ENCODE assay signal across 1 cellular context in the genomic region with DNA sequence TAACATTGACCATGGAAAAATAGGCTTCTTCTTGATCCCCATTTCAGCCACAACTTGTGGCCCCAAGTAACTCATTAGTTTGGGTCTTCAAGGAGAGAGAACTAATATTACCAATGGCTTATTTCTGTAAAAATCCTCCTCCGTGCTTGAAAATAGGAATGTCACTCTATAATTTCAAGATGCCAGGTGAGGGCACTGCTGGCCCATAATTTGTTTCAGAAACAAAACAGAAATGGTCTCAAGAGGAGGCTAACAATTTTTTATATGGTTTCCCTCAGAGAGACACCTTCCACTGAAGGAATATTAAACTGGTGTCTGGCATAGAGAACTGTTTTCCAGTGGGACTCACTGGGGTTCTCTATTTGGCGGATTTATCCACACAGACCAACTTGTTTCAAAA.
TF ChIP-seq lines count a peak whose summit lies in the region.

No MANE protein-coding gene starts in this region.

TF ChIP-seq in GM23338, 12 proteins besides CTCF, POLR2A, EP300 and RAD21 (continued from another document):
- TF ChIP-seq, protein P1, sequence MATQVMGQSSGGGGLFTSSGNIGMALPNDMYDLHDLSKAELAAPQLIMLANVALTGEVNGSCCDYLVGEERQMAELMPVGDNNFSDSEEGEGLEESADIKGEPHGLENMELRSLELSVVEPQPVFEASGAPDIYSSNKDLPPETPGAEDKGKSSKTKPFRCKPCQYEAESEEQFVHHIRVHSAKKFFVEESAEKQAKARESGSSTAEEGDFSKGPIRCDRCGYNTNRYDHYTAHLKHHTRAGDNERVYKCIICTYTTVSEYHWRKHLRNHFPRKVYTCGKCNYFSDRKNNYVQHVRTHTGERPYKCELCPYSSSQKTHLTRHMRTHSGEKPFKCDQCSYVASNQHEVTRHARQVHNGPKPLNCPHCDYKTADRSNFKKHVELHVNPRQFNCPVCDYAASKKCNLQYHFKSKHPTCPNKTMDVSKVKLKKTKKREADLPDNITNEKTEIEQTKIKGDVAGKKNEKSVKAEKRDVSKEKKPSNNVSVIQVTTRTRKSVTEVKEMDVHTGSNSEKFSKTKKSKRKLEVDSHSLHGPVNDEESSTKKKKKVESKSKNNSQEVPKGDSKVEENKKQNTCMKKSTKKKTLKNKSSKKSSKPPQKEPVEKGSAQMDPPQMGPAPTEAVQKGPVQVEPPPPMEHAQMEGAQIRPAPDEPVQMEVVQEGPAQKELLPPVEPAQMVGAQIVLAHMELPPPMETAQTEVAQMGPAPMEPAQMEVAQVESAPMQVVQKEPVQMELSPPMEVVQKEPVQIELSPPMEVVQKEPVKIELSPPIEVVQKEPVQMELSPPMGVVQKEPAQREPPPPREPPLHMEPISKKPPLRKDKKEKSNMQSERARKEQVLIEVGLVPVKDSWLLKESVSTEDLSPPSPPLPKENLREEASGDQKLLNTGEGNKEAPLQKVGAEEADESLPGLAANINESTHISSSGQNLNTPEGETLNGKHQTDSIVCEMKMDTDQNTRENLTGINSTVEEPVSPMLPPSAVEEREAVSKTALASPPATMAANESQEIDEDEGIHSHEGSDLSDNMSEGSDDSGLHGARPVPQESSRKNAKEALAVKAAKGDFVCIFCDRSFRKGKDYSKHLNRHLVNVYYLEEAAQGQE (IDR thresholded peaks at IDR 0.05; ENCODE audit: unreplicated experiment), result no peak
- TF ChIP-seq, protein P2, sequence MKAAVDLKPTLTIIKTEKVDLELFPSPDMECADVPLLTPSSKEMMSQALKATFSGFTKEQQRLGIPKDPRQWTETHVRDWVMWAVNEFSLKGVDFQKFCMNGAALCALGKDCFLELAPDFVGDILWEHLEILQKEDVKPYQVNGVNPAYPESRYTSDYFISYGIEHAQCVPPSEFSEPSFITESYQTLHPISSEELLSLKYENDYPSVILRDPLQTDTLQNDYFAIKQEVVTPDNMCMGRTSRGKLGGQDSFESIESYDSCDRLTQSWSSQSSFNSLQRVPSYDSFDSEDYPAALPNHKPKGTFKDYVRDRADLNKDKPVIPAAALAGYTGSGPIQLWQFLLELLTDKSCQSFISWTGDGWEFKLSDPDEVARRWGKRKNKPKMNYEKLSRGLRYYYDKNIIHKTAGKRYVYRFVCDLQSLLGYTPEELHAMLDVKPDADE (IDR thresholded peaks at IDR 0.05), result no peak
- no peak for TF ChIP-seq EZH2 (IDR thresholded peaks at IDR 0.05; ENCODE audit: low read depth, unreplicated experiment)
- TF ChIP-seq EZH2phosphoT487 (IDR thresholded peaks at IDR 0.05; ENCODE audit: unreplicated experiment), result no peak
- TF ChIP-seq, protein P3, sequence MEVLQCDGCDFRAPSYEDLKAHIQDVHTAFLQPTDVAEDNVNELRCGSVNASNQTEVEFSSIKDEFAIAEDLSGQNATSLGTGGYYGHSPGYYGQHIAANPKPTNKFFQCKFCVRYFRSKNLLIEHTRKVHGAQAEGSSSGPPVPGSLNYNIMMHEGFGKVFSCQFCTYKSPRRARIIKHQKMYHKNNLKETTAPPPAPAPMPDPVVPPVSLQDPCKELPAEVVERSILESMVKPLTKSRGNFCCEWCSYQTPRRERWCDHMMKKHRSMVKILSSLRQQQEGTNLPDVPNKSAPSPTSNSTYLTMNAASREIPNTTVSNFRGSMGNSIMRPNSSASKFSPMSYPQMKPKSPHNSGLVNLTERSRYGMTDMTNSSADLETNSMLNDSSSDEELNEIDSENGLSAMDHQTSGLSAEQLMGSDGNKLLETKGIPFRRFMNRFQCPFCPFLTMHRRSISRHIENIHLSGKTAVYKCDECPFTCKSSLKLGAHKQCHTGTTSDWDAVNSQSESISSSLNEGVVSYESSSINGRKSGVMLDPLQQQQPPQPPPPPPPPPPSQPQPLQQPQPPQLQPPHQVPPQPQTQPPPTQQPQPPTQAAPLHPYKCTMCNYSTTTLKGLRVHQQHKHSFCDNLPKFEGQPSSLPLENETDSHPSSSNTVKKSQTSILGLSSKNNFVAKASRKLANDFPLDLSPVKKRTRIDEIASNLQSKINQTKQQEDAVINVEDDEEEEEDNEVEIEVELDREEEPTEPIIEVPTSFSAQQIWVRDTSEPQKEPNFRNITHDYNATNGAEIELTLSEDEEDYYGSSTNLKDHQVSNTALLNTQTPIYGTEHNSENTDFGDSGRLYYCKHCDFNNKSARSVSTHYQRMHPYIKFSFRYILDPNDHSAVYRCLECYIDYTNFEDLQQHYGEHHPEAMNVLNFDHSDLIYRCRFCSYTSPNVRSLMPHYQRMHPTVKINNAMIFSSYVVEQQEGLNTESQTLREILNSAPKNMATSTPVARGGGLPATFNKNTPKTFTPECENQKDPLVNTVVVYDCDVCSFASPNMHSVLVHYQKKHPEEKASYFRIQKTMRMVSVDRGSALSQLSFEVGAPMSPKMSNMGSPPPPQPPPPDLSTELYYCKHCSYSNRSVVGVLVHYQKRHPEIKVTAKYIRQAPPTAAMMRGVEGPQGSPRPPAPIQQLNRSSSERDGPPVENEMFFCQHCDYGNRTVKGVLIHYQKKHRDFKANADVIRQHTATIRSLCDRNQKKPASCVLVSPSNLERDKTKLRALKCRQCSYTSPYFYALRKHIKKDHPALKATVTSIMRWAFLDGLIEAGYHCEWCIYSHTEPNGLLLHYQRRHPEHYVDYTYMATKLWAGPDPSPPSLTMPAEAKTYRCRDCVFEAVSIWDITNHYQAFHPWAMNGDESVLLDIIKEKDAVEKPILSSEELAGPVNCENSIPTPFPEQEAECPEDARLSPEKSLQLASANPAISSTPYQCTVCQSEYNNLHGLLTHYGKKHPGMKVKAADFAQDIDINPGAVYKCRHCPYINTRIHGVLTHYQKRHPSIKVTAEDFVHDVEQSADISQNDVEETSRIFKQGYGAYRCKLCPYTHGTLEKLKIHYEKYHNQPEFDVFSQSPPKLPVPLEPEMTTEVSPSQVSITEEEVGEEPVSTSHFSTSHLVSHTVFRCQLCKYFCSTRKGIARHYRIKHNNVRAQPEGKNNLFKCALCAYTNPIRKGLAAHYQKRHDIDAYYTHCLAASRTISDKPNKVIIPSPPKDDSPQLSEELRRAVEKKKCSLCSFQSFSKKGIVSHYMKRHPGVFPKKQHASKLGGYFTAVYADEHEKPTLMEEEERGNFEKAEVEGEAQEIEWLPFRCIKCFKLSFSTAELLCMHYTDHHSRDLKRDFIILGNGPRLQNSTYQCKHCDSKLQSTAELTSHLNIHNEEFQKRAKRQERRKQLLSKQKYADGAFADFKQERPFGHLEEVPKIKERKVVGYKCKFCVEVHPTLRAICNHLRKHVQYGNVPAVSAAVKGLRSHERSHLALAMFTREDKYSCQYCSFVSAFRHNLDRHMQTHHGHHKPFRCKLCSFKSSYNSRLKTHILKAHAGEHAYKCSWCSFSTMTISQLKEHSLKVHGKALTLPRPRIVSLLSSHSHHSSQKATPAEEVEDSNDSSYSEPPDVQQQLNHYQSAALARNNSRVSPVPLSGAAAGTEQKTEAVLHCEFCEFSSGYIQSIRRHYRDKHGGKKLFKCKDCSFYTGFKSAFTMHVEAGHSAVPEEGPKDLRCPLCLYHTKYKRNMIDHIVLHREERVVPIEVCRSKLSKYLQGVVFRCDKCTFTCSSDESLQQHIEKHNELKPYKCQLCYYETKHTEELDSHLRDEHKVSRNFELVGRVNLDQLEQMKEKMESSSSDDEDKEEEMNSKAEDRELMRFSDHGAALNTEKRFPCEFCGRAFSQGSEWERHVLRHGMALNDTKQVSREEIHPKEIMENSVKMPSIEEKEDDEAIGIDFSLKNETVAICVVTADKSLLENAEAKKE (CRISPR knock-in tag; IDR thresholded peaks at IDR 0.05), result no peak
- TF ChIP-seq ZNF331 (CRISPR knock-in tag; IDR thresholded peaks at IDR 0.05; ENCODE audit: low read depth), result no peak
- no peak for TF ChIP-seq NANOG (IDR thresholded peaks at IDR 0.05; ENCODE audit: borderline replicate concordance)
- no peak for TF ChIP-seq POLR2AphosphoS5 (IDR thresholded peaks at IDR 0.05; ENCODE audit: low read depth)
